In genomic region chr9:128103589-128103962, GRCh38 we compare ENCODE assay signal across 1 cellular context.
TF ChIP-seq lines count a peak whose summit lies in the region.

No MANE protein-coding gene starts in this region.

TF ChIP-seq in K562, 482 proteins besides CTCF, POLR2A, EP300 and RAD21:
- TF ChIP-seq SRF (CRISPR knock-in tag; IDR thresholded peaks at IDR 0.05) (peak in 1 of 2 experiments; percentile 24; a peak in 1 of 4 replicates), SREBF2 (CRISPR knock-in tag; IDR thresholded peaks at IDR 0.05) (no peak)
